15 cellular contexts compared by ENCODE assay signal in the genomic region with DNA sequence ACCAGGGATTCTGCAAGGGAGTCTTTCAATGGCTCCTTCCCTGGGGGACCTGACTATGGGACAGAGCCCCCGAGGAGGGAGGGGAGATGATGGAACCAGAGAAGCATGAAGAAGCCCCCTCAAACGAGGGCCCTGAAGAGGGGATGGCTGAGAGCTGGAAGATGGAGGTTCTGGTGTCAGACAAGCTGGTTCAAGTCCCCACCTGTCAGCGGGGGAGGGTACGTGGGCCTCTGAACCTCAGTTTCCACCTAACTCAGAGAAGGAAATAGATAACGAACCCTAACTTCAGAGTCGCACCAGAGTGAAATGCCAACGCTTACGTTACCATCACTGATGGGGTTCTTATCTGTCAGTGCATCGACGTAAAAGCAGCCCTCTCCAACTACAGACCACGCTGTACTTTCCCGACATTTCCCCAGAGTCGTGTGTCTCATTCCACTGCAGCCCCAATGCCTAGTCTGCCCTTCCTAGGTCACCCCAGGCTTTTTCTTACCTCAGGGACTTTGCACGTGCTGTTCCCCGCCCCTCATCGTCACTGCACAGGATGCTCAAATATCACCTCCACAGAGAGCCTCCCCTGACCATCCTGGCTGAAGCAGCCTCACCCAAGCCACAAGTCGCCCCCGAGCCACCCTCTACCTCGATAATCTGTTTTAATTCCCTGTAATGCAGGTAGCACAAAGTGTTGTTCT.
DNase-seq lines count a peak whose midpoint lies in the region; ATAC-seq and TF ChIP-seq lines count a peak whose summit lies in the region.
"Had no signal": no experiment of that assay in that cellular context is flagged by ENCODE, and none has a peak within 500 bp of the region (broad histone marks: within the 10 kb centered on the region; RNA-seq: fewer than 3 reads in every experiment).

No MANE protein-coding gene starts in this region.

- in situ Hi-C loops in GM13976 (cut with MboI; ENCODE audit: low sequenced_read_pairs, unreplicated experiment): no loop called here

- intact Hi-C loops in activated CD4-positive, alpha-beta memory T cell treated with anti-CD3 and anti-CD28 coated beads for 36 hours (cut with micrococcal nuclease): loop anchor here (10.0 kb wide), 2 partner anchors 827 to 1263 kb away; a partner anchor contains a TSS

- no peaks in the 10 kb centered on the region for H3K27me3 Mint-ChIP-seq in activated CD4-positive, alpha-beta memory T cell treated with anti-CD3 and anti-CD28 coated beads for 36 hours
- H3K27me3 Mint-ChIP-seq in stimulated activated memory B cell treated with anti-CD40 and anti-IgM and Interleukin-4, amounts not matched to agents 10 μg/mL and 1 μg/mL and 100 μg/mL, for 72 hours: no peaks in the 10 kb centered on the region

- POLR2A ChIA-PET in activated CD4-positive, alpha-beta memory T cell treated with anti-CD3 and anti-CD28 coated beads for 36 hours (lab: Charles Lee): interaction anchor here (0.8 to 2.3 kb wide), 3 partner anchors 16 to 60 kb away, joined by 3 to 9 read pairs (median 4); a partner anchor contains a TSS

- no peak for TF ChIP-seq CTCF in GM13976 (IDR thresholded peaks at IDR 0.05; ENCODE audit: borderline replicate concordance, control extremely low read depth, extremely low read depth, insufficient read depth, missing control alignments)

- H3K9me3 Mint-ChIP-seq in activated CD4-positive, alpha-beta memory T cell treated with anti-CD3 and anti-CD28 coated beads for 36 hours: peaks cover 4% of the 10 kb centered on the region
- H3K9me3 Mint-ChIP-seq in stimulated activated memory B cell treated with anti-CD40 and anti-IgM and Interleukin-4, amounts not matched to agents 10 μg/mL and 1 μg/mL and 100 μg/mL, for 72 hours: no peaks in the 10 kb centered on the region

- H3K36me3 Mint-ChIP-seq in activated CD4-positive, alpha-beta memory T cell treated with anti-CD3 and anti-CD28 coated beads for 36 hours: peaks cover 14% of the 10 kb centered on the region
- H3K36me3 Mint-ChIP-seq in stimulated activated memory B cell treated with anti-CD40 and anti-IgM and Interleukin-4, amounts not matched to agents 10 μg/mL and 1 μg/mL and 100 μg/mL, for 72 hours: peaks cover 47% of the 10 kb centered on the region

- DNase-seq in activated effector memory CD4-positive, alpha-beta T cell treated with anti-CD3 and anti-CD28 coated beads, Interleukin-2, amount 50 U/mL, for 16 hours: peak; percentile 75
- DNase-seq in activated effector memory CD4-positive, alpha-beta T cell treated with Interleukin-2 at 50 U/mL for 16 hours: no peak
- DNase-seq in activated CD4-positive, alpha-beta memory T cell treated with anti-CD3 and anti-CD28 coated beads for 36 hours: peak; percentile 67
- DNase-seq in effector CD4-positive, alpha-beta T cell: peak; percentile 44
- DNase-seq in GM13976 (ENCODE audit: low spot score): no peak
- DNase-seq: DMS53, foreskin fibroblast, NCI-H1092 treated with DMSO at 0.1 percent for 48 hours, NCI-H524, SW 1271, upper lobe of right lung had no signal

- CTCF ChIA-PET in activated CD4-positive, alpha-beta memory T cell treated with anti-CD3 and anti-CD28 coated beads for 36 hours (lab: Charles Lee): interaction anchor here (1.0 to 1.2 kb wide), 2 partner anchors 16 to 29 kb away, joined by 3 to 4 read pairs; no protein-coding TSS in a partner anchor

- H3K27ac Mint-ChIP-seq in activated CD4-positive, alpha-beta memory T cell treated with anti-CD3 and anti-CD28 coated beads for 36 hours: peak overlapping the region; percentile 91
- H3K27ac Mint-ChIP-seq in stimulated activated memory B cell treated with anti-CD40 and anti-IgM and Interleukin-4, amounts not matched to agents 10 μg/mL and 1 μg/mL and 100 μg/mL, for 72 hours: peak overlapping the region; percentile 95

- peaks cover 86% of the 10 kb centered on the region for H3K4me1 Mint-ChIP-seq in activated CD4-positive, alpha-beta memory T cell treated with anti-CD3 and anti-CD28 coated beads for 36 hours (ENCODE audit: low read depth)
- peaks cover 87% of the 10 kb centered on the region for H3K4me1 Mint-ChIP-seq in stimulated activated memory B cell treated with anti-CD40 and anti-IgM and Interleukin-4, amounts not matched to agents 10 μg/mL and 1 μg/mL and 100 μg/mL, for 72 hours

- peak; percentile 81 for ATAC-seq in stimulated activated memory B cell treated with anti-CD40 and anti-IgM and Interleukin-4, amounts not matched to agents 10 μg/mL and 1 μg/mL and 100 μg/mL, for 72 hours
- no peak for ATAC-seq in GM18873 (IDR thresholded peaks at IDR 0.05; ENCODE audit: low FRiP score, unreplicated experiment)
- no peak for ATAC-seq in HG03045 (IDR thresholded peaks at IDR 0.05; ENCODE audit: unreplicated experiment)
- ATAC-seq: Panc1, upper lobe of right lung had no signal

- peak overlapping the region; percentile 14 for H3K4me3 Mint-ChIP-seq in activated CD4-positive, alpha-beta memory T cell treated with anti-CD3 and anti-CD28 coated beads for 36 hours
- H3K4me3 Mint-ChIP-seq in stimulated activated memory B cell treated with anti-CD40 and anti-IgM and Interleukin-4, amounts not matched to agents 10 μg/mL and 1 μg/mL and 100 μg/mL, for 72 hours: peak overlapping the region; percentile 1

Comparison
In these comparisons a context has a peak if more than half of its experiments do, and no peak if none do; other contexts are left out.
1. DNase-seq: peak in activated effector memory CD4-positive, alpha-beta T cell treated with anti-CD3 and anti-CD28 coated beads, Interleukin-2, amount 50 U/mL, for 16 hours (single experiment), activated CD4-positive, alpha-beta memory T cell treated with anti-CD3 and anti-CD28 coated beads for 36 hours (single experiment) and effector CD4-positive, alpha-beta T cell (single experiment); none in activated effector memory CD4-positive, alpha-beta T cell treated with Interleukin-2 at 50 U/mL for 16 hours (single experiment) and GM13976 (single experiment).